In the genomic region with DNA sequence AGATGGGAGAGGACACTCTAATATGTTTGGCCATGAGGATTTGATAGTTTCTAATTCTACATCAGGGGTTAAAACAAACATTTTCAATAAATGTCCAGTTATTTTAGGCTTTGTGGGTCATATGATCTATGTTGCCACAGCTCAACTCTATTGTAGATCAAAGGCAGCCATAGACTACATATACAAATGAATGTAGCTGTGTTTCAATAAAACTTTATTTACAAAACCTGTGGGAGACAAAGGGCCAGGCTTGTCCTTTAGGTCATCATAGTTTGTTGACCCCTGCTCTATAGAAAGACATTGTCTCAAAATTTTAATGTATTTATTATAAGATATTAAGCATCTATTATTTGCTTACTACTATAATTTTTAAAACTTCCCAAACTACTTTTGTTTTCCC, we compare ENCODE assay signal across 5 cellular contexts.
"Had no signal": no experiment of that assay in that cellular context is flagged by ENCODE, and none has a peak within 500 bp of the region (broad histone marks: within the 10 kb centered on the region; RNA-seq: fewer than 3 reads in every experiment).

No MANE protein-coding gene starts in this region.

- FAIRE-seq: G401.6, GM18507, GM19239 had no signal

- DNase-seq: GDM1, GF-D8 had no signal
